In genomic region chr20:7926767-7927166, GRCh38 we compare ENCODE assay signal across 10 cellular contexts. TPM values are rescaled to one million over a fixed set of nuclear protein-coding genes. Genes with fewer than 3 reads are reported as not detected.
DNase-seq lines count a peak whose midpoint lies in the region; ATAC-seq and TF ChIP-seq lines count a peak whose summit lies in the region.
"Had no signal": no experiment of that assay in that cellular context is flagged by ENCODE, and none has a peak within 500 bp of the region (broad histone marks: within the 10 kb centered on the region; RNA-seq: fewer than 3 reads in every experiment).

No MANE protein-coding gene starts in this region.

- H3K27me3 ChIP-seq in A673 (replicated peaks; ENCODE audit: insufficient read depth, low read depth, low read length, poor library complexity) (peaks cover 19% of the 10 kb centered on the region), upper lobe of left lung (no peaks in the 10 kb centered on the region)

- WGBS in upper lobe of left lung, 2 donors = 10 to 23% methylated on average over 1 of the region's 1 CpG

- POLR2A ChIA-PET in A673 (lab: Charles Lee; ENCODE audit: low non-redundant PET) = no interaction called here

- TF ChIP-seq EP300 in upper lobe of left lung (IDR thresholded peaks at IDR 0.05) = no peak

- BruUV-seq in A673 (replicated peaks; lab: Mats Ljungman, UMichigan) = no TSS peak

- intact Hi-C loops in A673 (cut with micrococcal nuclease; ENCODE audit: unreplicated experiment) = loop anchor here (10.0 kb wide), 1 partner anchor 1102 kb away; no protein-coding TSS in a partner anchor
- intact Hi-C loops in head of caudate nucleus (cut with DNase I) = no loop called here

- TF ChIP-seq POLR2A in upper lobe of left lung (IDR thresholded peaks at IDR 0.05) = no peak

- no peak for ATAC-seq in GM21390 (IDR thresholded peaks at IDR 0.05; ENCODE audit: unreplicated experiment)
- ATAC-seq in activated CD4-positive, CD25-positive, alpha-beta regulatory T cell treated with anti-CD3 and anti-CD28 coated beads, Interleukin-2, amount 50 U/mL, for 24 hours = no peak
- no peak for ATAC-seq in upper lobe of left lung (ENCODE audit: low FRiP score in 2 of 2)

- H3K36me3 ChIP-seq in A673 (ENCODE audit: insufficient read depth, low read length, poor library complexity, severe bottlenecking) (no peaks in the 10 kb centered on the region), upper lobe of left lung (no peaks in the 10 kb centered on the region)

- no peak overlapping the region for H3K4me3 ChIP-seq in A673 (ENCODE audit: low read depth, low read length, poor library complexity, severe bottlenecking)
- no peak overlapping the region for H3K4me3 ChIP-seq in upper lobe of left lung
- H3K4me3 ChIP-seq: SK-N-MC had no signal

- DNase-seq in A673 (ENCODE audit: low spot score) = peak; percentile 24
- DNase-seq in SK-N-DZ (ENCODE audit: low spot score) = peak; percentile 15
- DNase-seq in head of caudate nucleus = peak in 25 of 42 donors; percentile 3 to 54 (median 23)
- no peak for DNase-seq in SKM-1 (lab: John Stamatoyannopoulos, UW; ENCODE audit: unreplicated experiment)
- DNase-seq in upper lobe of left lung = no peak

- TF ChIP-seq CTCF in A673 (conservative IDR thresholded peaks at IDR 0.05; ENCODE audit: low read depth, low read length) = peak; percentile 64
- peak; percentile 30; the same call in 2 of the 3 replicates for TF ChIP-seq CTCF in GM12872 (IDR thresholded peaks at IDR 0.05; ENCODE audit: insufficient read depth, low read depth, low read length)
- TF ChIP-seq CTCF in upper lobe of left lung (IDR thresholded peaks at IDR 0.05) = peak in 3 of 6 experiments; percentile 25 to 33 (median 30)

- no peak overlapping the region for H3K27ac ChIP-seq in A673 (ENCODE audit: low read depth, low read length, poor library complexity, severe bottlenecking)
- no peak overlapping the region for H3K27ac ChIP-seq in upper lobe of left lung
- H3K27ac ChIP-seq: SK-N-MC had no signal

- CTCF ChIA-PET in A673 (lab: Charles Lee) = interaction anchor here (0.7 kb wide), 1 partner anchor 200 kb away, joined by 3 read pairs; no protein-coding TSS in a partner anchor

- H3K4me1 ChIP-seq in A673 (ENCODE audit: insufficient read depth, low read length, poor library complexity, severe bottlenecking) (no peaks in the 10 kb centered on the region), upper lobe of left lung (no peaks in the 10 kb centered on the region)

- H3K9me3 ChIP-seq in A673 (ENCODE audit: low read depth, low read length, poor library complexity, severe bottlenecking) (no peaks in the 10 kb centered on the region), upper lobe of left lung (no peaks in the 10 kb centered on the region)

RNA-seq across cellular contexts. Expression of gene HAO1, which starts 13.5 kb away (rescaled TPM):
- not detected in 2 replicates for total RNA-seq in A673 (2021)
- not detected in 2 replicates for polyA plus RNA-seq in SK-N-DZ (2014; cell fraction: cytosol; rRNA removed)
- not detected in 2 replicates for polyA plus RNA-seq in SK-N-DZ (2014; cell fraction: nucleus; rRNA removed)
- total RNA-seq in upper lobe of left lung = under 1 TPM in 1 of 6 donors, not detected in 5; 0.13 TPM
- total RNA-seq: glomerular endothelial cell had no signal

Comparison
In these comparisons a context has a peak if more than half of its experiments do, and no peak if none do; other contexts are left out.
1. DNase-seq: peak in A673 (single experiment), SK-N-DZ (single experiment) and head of caudate nucleus (25 of 42); none in SKM-1 (single experiment) and upper lobe of left lung (0 of 2).